Comparison of ENCODE assay signal across 9 cellular contexts in the genomic region with DNA sequence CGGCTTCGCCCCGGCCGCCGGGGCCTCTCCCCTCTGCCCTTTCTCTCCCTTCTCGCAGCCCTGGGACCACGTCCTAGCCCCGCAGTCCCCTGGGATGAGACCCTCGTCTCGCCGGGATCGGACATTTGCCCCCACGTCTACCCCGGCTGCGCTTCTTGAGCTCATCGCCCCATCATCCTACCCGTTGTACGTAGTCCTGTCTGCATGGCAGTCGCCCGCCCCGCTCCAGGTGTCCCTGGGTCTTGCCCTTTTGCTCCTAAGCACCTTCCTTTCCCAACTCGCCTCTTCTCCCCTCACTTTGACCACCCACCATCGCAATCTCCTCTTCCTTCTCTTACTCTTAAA. TPM values are rescaled to one million over a fixed set of nuclear protein-coding genes. Genes with fewer than 3 reads are reported as not detected.
DNase-seq lines count a peak whose midpoint lies in the region; ATAC-seq and TF ChIP-seq lines count a peak whose summit lies in the region.
"Had no signal": no experiment of that assay in that cellular context is flagged by ENCODE, and none has a peak within 500 bp of the region (broad histone marks: within the 10 kb centered on the region; RNA-seq: fewer than 3 reads in every experiment).

No MANE protein-coding gene starts in this region.

- DNase-seq in NCI-H2227 (lab: John Stamatoyannopoulos, UW; ENCODE audit: unreplicated experiment) (peak; percentile 41), NCI-H2227 treated with DMSO at 0.1 percent for 48 hours (lab: John Stamatoyannopoulos, UW) (no peak), NT2/D1 (ENCODE audit: low read depth, low spot score) (no peak), colonic mucosa (no peak), mesothelial cell of epicardium (ENCODE audit: low spot score in 2 of 2, unreplicated experiment in 2 of 2) (no peak), upper lobe of right lung (no peak), iPS-NIHi11 (ENCODE audit: low spot score) (no peak), NCI-H1436 treated with DMSO at 0.1 percent for 48 hours (lab: John Stamatoyannopoulos, UW) (no peak)
- DNase-seq: DND-41 had no signal

- H3K9me3 ChIP-seq in NT2/D1 (ENCODE audit: insufficient read depth, low read length) (no peaks in the 10 kb centered on the region), colonic mucosa (no peaks in the 10 kb centered on the region), upper lobe of right lung (no peaks in the 10 kb centered on the region)

- ATAC-seq in upper lobe of right lung, result peak; percentile 4

- H3K4me3 ChIP-seq in NT2/D1 (ENCODE audit: insufficient read length, low read depth) (peak overlapping the region; percentile 92), colonic mucosa (peak overlapping the region; percentile 77), upper lobe of right lung (peak overlapping the region; percentile 92)

- H3K27me3 Mint-ChIP-seq in mesothelial cell of epicardium (ENCODE audit: low read depth), result no peaks in the 10 kb centered on the region

- H3K4me1 ChIP-seq in NT2/D1 (ENCODE audit: insufficient read depth, insufficient read length) (no peaks in the 10 kb centered on the region), colonic mucosa (no peaks in the 10 kb centered on the region), upper lobe of right lung (peaks cover 25% of the 10 kb centered on the region)

- H3K27ac Mint-ChIP-seq in mesothelial cell of epicardium, result peak overlapping the region; percentile 95

- intact Hi-C loops in colonic mucosa (cut with DNase I), result no loop called here
- intact Hi-C loops in upper lobe of right lung (cut with DNase I), result no loop called here

- H3K9ac ChIP-seq in NT2/D1 (ENCODE audit: insufficient read length, low read depth) (peak overlapping the region; percentile 96), colonic mucosa (ENCODE audit: low read depth in 2 of 2, low read length in 2 of 2) (peak overlapping the region; percentile 58 to 86)

- peak overlapping the region; percentile 88 for H3K4me3 Mint-ChIP-seq in mesothelial cell of epicardium

- H3K36me3 ChIP-seq in NT2/D1 (ENCODE audit: insufficient read depth, insufficient read length, low read length) (peaks cover 18% of the 10 kb centered on the region), colonic mucosa (no peaks in the 10 kb centered on the region), upper lobe of right lung (no peaks in the 10 kb centered on the region)

- H3K9me3 Mint-ChIP-seq in mesothelial cell of epicardium, result no peaks in the 10 kb centered on the region

- H3K36me3 Mint-ChIP-seq in mesothelial cell of epicardium, result no peaks in the 10 kb centered on the region

- H3K27me3 ChIP-seq in NT2/D1 (ENCODE audit: insufficient read depth, insufficient read length) (peaks cover 8% of the 10 kb centered on the region), colonic mucosa (no peaks in the 10 kb centered on the region), upper lobe of right lung (no peaks in the 10 kb centered on the region)

- TF ChIP-seq CTCF in colonic mucosa (IDR thresholded peaks at IDR 0.05) (no peak), mesothelial cell of epicardium (IDR thresholded peaks at IDR 0.05; ENCODE audit: unreplicated experiment) (no peak), upper lobe of right lung (IDR thresholded peaks at IDR 0.05) (no peak)

- peaks cover 26% of the 10 kb centered on the region for H3K4me1 Mint-ChIP-seq in mesothelial cell of epicardium

- H3K27ac ChIP-seq in colonic mucosa, result no peak overlapping the region
- peak overlapping the region; percentile 80 for H3K27ac ChIP-seq in upper lobe of right lung

RNA-seq across cellular contexts. Expression of a gene that starts 0.6 kb away (rescaled TPM):
- total RNA-seq in colonic mucosa (1 to 10 TPM; 3.6 to 6.1 TPM), mesothelial cell of epicardium (36.7 to 41.2 TPM (median 37.7 TPM) in 3 replicates), upper lobe of right lung (20.1 TPM)
